In the genomic region with DNA sequence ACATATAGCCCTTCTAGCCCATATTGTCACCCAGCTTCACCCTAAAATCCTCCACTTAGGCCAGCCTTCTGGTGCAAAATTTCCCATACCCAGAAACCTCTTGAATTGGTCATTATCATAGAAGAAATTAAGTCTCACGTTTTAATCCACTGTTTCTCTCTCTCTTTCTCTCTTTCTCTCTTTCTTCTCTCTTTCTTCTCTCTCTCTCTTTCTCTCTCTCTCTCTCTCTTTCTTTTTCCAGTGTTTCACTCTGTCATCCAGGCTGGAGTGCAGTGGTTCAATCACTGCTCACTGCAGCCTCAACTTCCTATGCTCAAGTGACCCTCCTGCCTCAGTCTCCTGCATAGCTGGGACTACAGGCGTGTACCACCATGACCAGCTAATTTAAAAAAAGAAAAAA, we compare ENCODE assay signal across 36 cellular contexts.
"Had no signal": no experiment of that assay in that cellular context is flagged by ENCODE, and none has a peak within 500 bp of the region (broad histone marks: within the 10 kb centered on the region; RNA-seq: fewer than 3 reads in every experiment).

No MANE protein-coding gene starts in this region.

- H3K4me3 ChIP-seq: adrenal gland, ascending aorta, breast epithelium, cardiac muscle cell had no signal

- H3K9me3 ChIP-seq: adrenal gland, ascending aorta, breast epithelium had no signal

- ATAC-seq: activated naive CD4-positive, alpha-beta T cell treated with anti-CD3 and anti-CD28 coated beads, Interleukin-2, amount 50 U/mL, for 72 hours; activated naive CD8-positive, alpha-beta T cell treated with anti-CD3 and anti-CD28 coated beads, Interleukin-2, amount 50 U/mL, for 24 hours; activated T-cell treated with anti-CD3 and anti-CD28 coated beads, Interleukin-2, amount 50 U/mL, for 4 hours; activated T-cell treated with anti-CD3 and anti-CD28 coated beads, Interleukin-2, amount 50 U/mL, for 72 hours; activated T-helper 17 cell treated with anti-CD3 and anti-CD28 coated beads, Interleukin-2, amount 50 U/mL, for 72 hours had no signal

- H3K27ac Mint-ChIP-seq: activated naive CD4-positive, alpha-beta T cell treated with anti-CD3 and anti-CD28 coated beads for 36 hours; activated naive CD4-positive, alpha-beta T cell treated with anti-CD3 and anti-CD28 coated beads, Interleukin-2, amount 10 ng/mL, durations not matched to agents 7 days and 5 days; activated naive CD4-positive, alpha-beta T cell treated with anti-CD3 and anti-CD28 coated beads, Interleukin-2, amount 50 U/mL, for 24 hours; activated naive CD4-positive, alpha-beta T cell treated with anti-CD3 and anti-CD28 coated beads, Interleukin-2, amount 50 U/mL, for 72 hours; activated naive CD8-positive, alpha-beta T cell; activated naive CD8-positive, alpha-beta T cell treated with anti-CD3 and anti-CD28 coated beads for 36 hours; activated naive CD8-positive, alpha-beta T cell treated with anti-CD3 and anti-CD28 coated beads, Interleukin-2, amount 10 ng/mL, durations not matched to agents 7 days and 5 days; activated naive CD8-positive, alpha-beta T cell treated with anti-CD3 and anti-CD28 coated beads, Interleukin-2, amount 50 U/mL, for 24 hours; activated T-cell treated with anti-CD3 and anti-CD28 coated beads, Interleukin-2, amount 50 U/mL, for 24 hours; activated T-cell treated with anti-CD3 and anti-CD28 coated beads, Interleukin-2, amount 50 U/mL, for 72 hours; activated T-helper 1 cell treated with anti-CD3 and anti-CD28 coated beads, Interleukin-12 subunit alpha, Interleukin-12 subunit beta, Interleukin-2, Interleukin-4 antibody, amounts not matched to agents 30 ng/mL and 10 ng/mL and 1 ng/mL, durations not matched to agents 14 hours and 24 hours and 36 hours; activated T-helper 17 cell treated with anti-CD3 and anti-CD28 coated beads, Interleukin-2, amount 50 U/mL, for 72 hours; activated T-helper 2 cell treated with anti-CD3 and anti-CD28 coated beads, Interferon-gamma antibody, Interleukin-2, Interleukin-4, amounts not matched to agents 10 μg/mL and 5 μg/mL and 100 μg/mL, durations not matched to agents 14 hours and 24 hours and 36 hours; brain had no signal

- H3K4me1 ChIP-seq: adrenal gland, ascending aorta, breast epithelium had no signal

- H3K27me3 ChIP-seq: adrenal gland, ascending aorta, brain microvascular endothelial cell, breast epithelium, cardiac muscle cell had no signal

- H3K36me3 Mint-ChIP-seq: activated naive CD4-positive, alpha-beta T cell treated with anti-CD3 and anti-CD28 coated beads, Interleukin-2, amount 10 ng/mL, durations not matched to agents 7 days and 5 days; activated naive CD4-positive, alpha-beta T cell treated with anti-CD3 and anti-CD28 coated beads, Interleukin-2, amount 50 U/mL, for 24 hours; activated naive CD4-positive, alpha-beta T cell treated with anti-CD3 and anti-CD28 coated beads, Interleukin-2, amount 50 U/mL, for 72 hours; activated naive CD8-positive, alpha-beta T cell; activated naive CD8-positive, alpha-beta T cell treated with anti-CD3 and anti-CD28 coated beads for 36 hours; activated naive CD8-positive, alpha-beta T cell treated with anti-CD3 and anti-CD28 coated beads, Interleukin-2, amount 10 ng/mL, durations not matched to agents 7 days and 5 days; brain had no signal

- H3K27me3 Mint-ChIP-seq: activated naive CD8-positive, alpha-beta T cell; activated naive CD8-positive, alpha-beta T cell treated with anti-CD3 and anti-CD28 coated beads, Interleukin-2, amount 10 ng/mL, durations not matched to agents 7 days and 5 days; activated T-helper 17 cell treated with anti-CD3 and anti-CD28 coated beads, Interleukin-2, amount 50 U/mL, for 72 hours; central memory CD8-positive, alpha-beta T cell had no signal

- H3K27ac ChIP-seq: adrenal gland, ascending aorta, brain microvascular endothelial cell, breast epithelium, cardiac muscle cell had no signal

- H3K9me3 Mint-ChIP-seq: activated naive CD4-positive, alpha-beta T cell treated with anti-CD3 and anti-CD28 coated beads for 36 hours; activated naive CD4-positive, alpha-beta T cell treated with anti-CD3 and anti-CD28 coated beads, Interleukin-2, amount 10 ng/mL, durations not matched to agents 7 days and 5 days; activated naive CD4-positive, alpha-beta T cell treated with anti-CD3 and anti-CD28 coated beads, Interleukin-2, amount 50 U/mL, for 24 hours; activated naive CD4-positive, alpha-beta T cell treated with anti-CD3 and anti-CD28 coated beads, Interleukin-2, amount 50 U/mL, for 72 hours; activated naive CD8-positive, alpha-beta T cell treated with anti-CD3 and anti-CD28 coated beads for 36 hours; activated naive CD8-positive, alpha-beta T cell treated with anti-CD3 and anti-CD28 coated beads, Interleukin-2, amount 50 U/mL, for 24 hours; activated T-cell treated with anti-CD3 and anti-CD28 coated beads, Interleukin-2, amount 50 U/mL, for 24 hours; activated T-cell treated with anti-CD3 and anti-CD28 coated beads, Interleukin-2, amount 50 U/mL, for 4 hours; activated T-helper 17 cell treated with anti-CD3 and anti-CD28 coated beads, Interleukin-2, amount 50 U/mL, for 72 hours; activated T-helper 2 cell treated with anti-CD3 and anti-CD28 coated beads, Interferon-gamma antibody, Interleukin-2, Interleukin-4, amounts not matched to agents 10 μg/mL and 5 μg/mL and 100 μg/mL, durations not matched to agents 14 hours and 24 hours and 36 hours; central memory CD8-positive, alpha-beta T cell had no signal

- H3K4me3 Mint-ChIP-seq: activated naive CD4-positive, alpha-beta T cell treated with anti-CD3 and anti-CD28 coated beads for 36 hours; activated naive CD4-positive, alpha-beta T cell treated with anti-CD3 and anti-CD28 coated beads, Interleukin-2, amount 10 ng/mL, durations not matched to agents 7 days and 5 days; activated naive CD4-positive, alpha-beta T cell treated with anti-CD3 and anti-CD28 coated beads, Interleukin-2, amount 50 U/mL, for 24 hours; activated naive CD8-positive, alpha-beta T cell; activated naive CD8-positive, alpha-beta T cell treated with anti-CD3 and anti-CD28 coated beads for 36 hours; activated naive CD8-positive, alpha-beta T cell treated with anti-CD3 and anti-CD28 coated beads, Interleukin-2, amount 10 ng/mL, durations not matched to agents 7 days and 5 days; activated naive CD8-positive, alpha-beta T cell treated with anti-CD3 and anti-CD28 coated beads, Interleukin-2, amount 50 U/mL, for 24 hours; activated T-cell treated with anti-CD3 and anti-CD28 coated beads, Interleukin-2, amount 50 U/mL, for 24 hours; activated T-cell treated with anti-CD3 and anti-CD28 coated beads, Interleukin-2, amount 50 U/mL, for 4 hours; activated T-cell treated with anti-CD3 and anti-CD28 coated beads, Interleukin-2, amount 50 U/mL, for 72 hours; activated T-helper 1 cell treated with anti-CD3 and anti-CD28 coated beads, Interleukin-12 subunit alpha, Interleukin-12 subunit beta, Interleukin-2, Interleukin-4 antibody, amounts not matched to agents 30 ng/mL and 10 ng/mL and 1 ng/mL, durations not matched to agents 14 hours and 24 hours and 36 hours; activated T-helper 17 cell treated with anti-CD3 and anti-CD28 coated beads, Interleukin-2, amount 50 U/mL, for 72 hours; brain; central memory CD8-positive, alpha-beta T cell had no signal

- DNase-seq: activated effector memory CD4-positive, alpha-beta T cell treated with anti-CD3 and anti-CD28 coated beads, Interleukin-2, amount 50 U/mL, for 16 hours; activated effector memory CD4-positive, alpha-beta T cell treated with Interleukin-2 at 50 U/mL for 16 hours; activated gamma-delta T cell; activated gamma-delta T cell treated with Interleukin-2 at 50 U/mL for 16 hours; activated naive CD4-positive, alpha-beta T cell; activated naive CD4-positive, alpha-beta T cell treated with anti-CD3 and anti-CD28 coated beads for 36 hours; activated naive CD4-positive, alpha-beta T cell treated with anti-CD3 and anti-CD28 coated beads, Interleukin-2, amount 10 ng/mL, durations not matched to agents 7 days and 5 days; activated naive CD4-positive, alpha-beta T cell treated with anti-CD3 and anti-CD28 coated beads, Interleukin-2, amount 50 U/mL, for 16 hours; activated naive CD4-positive, alpha-beta T cell treated with Interleukin-2 at 50 U/mL for 16 hours; activated naive CD8-positive, alpha-beta T cell treated with anti-CD3 and anti-CD28 coated beads for 36 hours; activated naive CD8-positive, alpha-beta T cell treated with anti-CD3 and anti-CD28 coated beads, Interleukin-2, amount 10 ng/mL, durations not matched to agents 7 days and 5 days; activated naive CD8-positive, alpha-beta T cell treated with anti-CD3 and anti-CD28 coated beads, Interleukin-2, amount 50 U/mL, for 24 hours; activated T-cell treated with anti-CD3 and anti-CD28 coated beads, Interleukin-2, amount 50 U/mL, for 1 hour; activated T-cell treated with anti-CD3 and anti-CD28 coated beads, Interleukin-2, amount 50 U/mL, for 24 hours; activated T-cell treated with anti-CD3 and anti-CD28 coated beads, Interleukin-2, amount 50 U/mL, for 4 hours; activated T-cell treated with anti-CD3 and anti-CD28 coated beads, Interleukin-2, amount 50 U/mL, for 72 hours; adrenal gland; amniotic stem cell; amygdala; anterior cingulate cortex; aorta; brain microvascular endothelial cell; caudate nucleus; central memory CD4-positive, alpha-beta T cell; cerebellar nuclear complex had no signal

- H3K36me3 ChIP-seq: adrenal gland, ascending aorta, brain microvascular endothelial cell, breast epithelium, cardiac muscle cell had no signal

- H3K4me1 Mint-ChIP-seq: activated naive CD4-positive, alpha-beta T cell treated with anti-CD3 and anti-CD28 coated beads, Interleukin-2, amount 10 ng/mL, durations not matched to agents 7 days and 5 days; activated naive CD4-positive, alpha-beta T cell treated with anti-CD3 and anti-CD28 coated beads, Interleukin-2, amount 50 U/mL, for 24 hours; activated naive CD8-positive, alpha-beta T cell treated with anti-CD3 and anti-CD28 coated beads, Interleukin-2, amount 50 U/mL, for 24 hours; activated T-helper 17 cell treated with anti-CD3 and anti-CD28 coated beads, Interleukin-2, amount 50 U/mL, for 72 hours; central memory CD8-positive, alpha-beta T cell had no signal
